In the genomic region with DNA sequence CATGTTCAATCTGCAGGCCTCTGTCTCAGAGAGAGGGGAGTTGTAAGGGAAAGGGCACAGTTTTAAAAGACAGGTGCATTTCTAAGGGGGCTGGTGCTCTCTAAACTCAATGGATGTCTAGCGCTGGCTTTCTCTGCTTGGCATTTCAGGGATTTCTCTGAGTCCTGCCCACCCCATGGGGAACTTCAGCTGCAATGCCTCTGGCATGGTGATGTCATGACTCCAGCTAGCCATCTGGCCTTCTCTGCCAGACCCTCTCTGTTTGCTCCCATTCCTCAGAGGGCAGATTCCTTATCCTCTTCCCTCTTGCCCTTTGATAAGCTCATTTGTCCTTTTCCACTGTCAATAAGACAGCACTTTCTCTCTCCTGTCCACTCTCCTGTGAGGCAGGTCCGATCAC, we compare ENCODE assay signal across 25 cellular contexts.
"Had no signal": no experiment of that assay in that cellular context is flagged by ENCODE, and none has a peak within 500 bp of the region (broad histone marks: within the 10 kb centered on the region; RNA-seq: fewer than 3 reads in every experiment).

No MANE protein-coding gene starts in this region.

- H3K9me3 ChIP-seq: SJCRH30 had no signal

- H3K4me3 ChIP-seq: SJCRH30 had no signal

- H3K27me3 ChIP-seq: SJCRH30 had no signal

- ATAC-seq: activated T-cell treated with anti-CD3 and anti-CD28 coated beads, Interleukin-2, amount 50 U/mL, for 4 hours; Panc1; T-helper 17 cell had no signal

- DNase-seq: activated B cell treated with CpG ODN at 0.5 μM for 24 hours; activated CD4-positive, alpha-beta T cell treated with anti-CD3 and anti-CD28 coated beads for 1 hour; activated CD4-positive, alpha-beta T cell treated with anti-CD3 and anti-CD28 coated beads, Interleukin-2, amount 10 ng/mL, durations not matched to agents 24 days and 14 days; activated CD4-positive, alpha-beta T cell treated with anti-CD3 and anti-CD28 coated beads, Interleukin-2, amount 50 U/mL, for 48 hours; activated effector memory CD4-positive, alpha-beta T cell treated with anti-CD3 and anti-CD28 coated beads, Interleukin-2, amount 50 U/mL, for 16 hours; activated naive CD4-positive, alpha-beta T cell treated with anti-CD3 and anti-CD28 coated beads for 36 hours; activated T-cell treated with anti-CD3 and anti-CD28 coated beads, Interleukin-2, amount 50 U/mL, for 4 hours; amygdala; KG1; NCI-H1048; NCI-H146; NCI-H1930; NCI-H2171; NCI-H2227 treated with DMSO at 0.1 percent for 48 hours; NCI-H446 treated with DMSO at 0.1 percent for 48 hours; NCI-H524 treated with DMSO at 0.1 percent for 48 hours; NCI-H774; NK-92 treated with Interleukin-12 subunit alpha and Interleukin-12 subunit beta, amount 100 ng/mL, for 24 hours; OCI-M1; Right ventricle myocardium superior; RPMI8226; SJCRH30; T-helper 17 cell; T-helper 9 cell had no signal

- H3K27ac ChIP-seq: SJCRH30 had no signal

- H3K36me3 ChIP-seq: SJCRH30 had no signal
